ENCODE assay signal across 13 cellular contexts in genomic region chr11:36249271-36249670, GRCh38. TPM values are rescaled to one million over a fixed set of nuclear protein-coding genes. Genes with fewer than 3 reads are reported as not detected.
A peak's percentile ranks its signal among the peaks of the same experiment; 100 is the strongest.
DNase-seq lines count a peak whose midpoint lies in the region; ATAC-seq and TF ChIP-seq lines count a peak whose summit lies in the region.
"Had no signal": no experiment of that assay in that cellular context is flagged by ENCODE, and none has a peak within 500 bp of the region (broad histone marks: within the 10 kb centered on the region; RNA-seq: fewer than 3 reads in every experiment).

No MANE protein-coding gene starts in this region.

- H3K27ac ChIP-seq in colonic mucosa (no peak overlapping the region), esophagus muscularis mucosa (replicated peaks in 1 of 4) (no peak overlapping the region)
- H3K27ac ChIP-seq: left ventricle myocardium inferior had no signal

- H3K27me3 ChIP-seq in colonic mucosa: no peaks in the 10 kb centered on the region
- peaks cover 0 to 7% (median 0%) of the 10 kb centered on the region in 4 donors for H3K27me3 ChIP-seq in esophagus muscularis mucosa

- peak; percentile 77 for ATAC-seq in GM19351 (IDR thresholded peaks at IDR 0.05; ENCODE audit: unreplicated experiment)

- H3K36me3 ChIP-seq in colonic mucosa (no peaks in the 10 kb centered on the region), esophagus muscularis mucosa (no peaks in the 10 kb centered on the region)
- H3K36me3 ChIP-seq: left ventricle myocardium inferior had no signal

- intact Hi-C loops in colonic mucosa (cut with DNase I): no loop called here
- intact Hi-C loops in esophagus muscularis mucosa (cut with DNase I): no loop called here

- no peak overlapping the region for H3K4me3 ChIP-seq in epithelial cell of proximal tubule (ENCODE audit: low read depth, low read length)
- H3K4me3 ChIP-seq in retinal pigment epithelial cell (ENCODE audit: low read length): no peak overlapping the region
- no peak overlapping the region for H3K4me3 ChIP-seq in colonic mucosa
- no peak overlapping the region for H3K4me3 ChIP-seq in esophagus muscularis mucosa
- H3K4me3 ChIP-seq: left ventricle myocardium inferior had no signal

- H3K4me1 ChIP-seq in colonic mucosa (no peaks in the 10 kb centered on the region), esophagus muscularis mucosa (no peaks in the 10 kb centered on the region)
- H3K4me1 ChIP-seq: left ventricle myocardium inferior had no signal

- no peak for TF ChIP-seq POLR2A in esophagus muscularis mucosa (IDR thresholded peaks at IDR 0.05; ENCODE audit: low read depth)

- no peak overlapping the region for H3K9ac ChIP-seq in colonic mucosa (ENCODE audit: low read depth in 2 of 2, low read length in 2 of 2)

- peak; percentile 5 to 17 for DNase-seq in NOMO-1 (lab: John Stamatoyannopoulos, UW; ENCODE audit: unreplicated experiment in 2 of 2)
- DNase-seq in epithelial cell of proximal tubule (ENCODE audit: low read depth): peak; percentile 77
- peak; percentile 56 for DNase-seq in retinal pigment epithelial cell (ENCODE audit: low read depth)
- no peak for DNase-seq in anterior cingulate cortex (lab: John Stamatoyannopoulos, UW)
- no peak for DNase-seq in colonic mucosa
- no peak for DNase-seq in NCI-H510A (lab: John Stamatoyannopoulos, UW)
- DNase-seq in esophagus muscularis mucosa (ENCODE audit: extremely low spot score): no peak
- DNase-seq: dermis blood vessel endothelial cell, GF-D8, left ventricle myocardium inferior, NCI-H1092 treated with DMSO at 0.1 percent for 48 hours, substantia nigra had no signal

- no peaks in the 10 kb centered on the region for H3K9me3 ChIP-seq in colonic mucosa
- H3K9me3 ChIP-seq in esophagus muscularis mucosa: peaks cover 0 to 9% (median 6%) of the 10 kb centered on the region in 4 donors

- no peak for TF ChIP-seq CTCF in epithelial cell of proximal tubule (conservative IDR thresholded peaks at IDR 0.05; ENCODE audit: low read depth, low read length)
- TF ChIP-seq CTCF in retinal pigment epithelial cell (conservative IDR thresholded peaks at IDR 0.05; ENCODE audit: low read depth, low read length): no peak
- no peak for TF ChIP-seq CTCF in colonic mucosa (IDR thresholded peaks at IDR 0.05)
- no peak for TF ChIP-seq CTCF in esophagus muscularis mucosa (IDR thresholded peaks at IDR 0.05)

- TF ChIP-seq EP300 in esophagus muscularis mucosa (IDR thresholded peaks at IDR 0.05): no peak

- WGBS in esophagus muscularis mucosa: 57% methylated on average over 2 of the region's 2 CpGs

RNA-seq across cellular contexts. Expression of gene COMMD9, which starts 40.0 kb away (rescaled TPM):
- total RNA-seq in epithelial cell of proximal tubule: 51.8 and 56.7 TPM in 2 replicates
- total RNA-seq in colonic mucosa: 10 to 100 TPM; 40.6 to 55.9 TPM
- 10 to 100 TPM; 18.3 to 45.5 (median 27.7) TPM for total RNA-seq in esophagus muscularis mucosa

RNA-seq across cellular contexts. Expression of gene PRR5L, which starts 46.8 kb away (rescaled TPM):
- total RNA-seq in epithelial cell of proximal tubule (5.9 and 13.2 TPM in 2 replicates), colonic mucosa (100 to 1,000 TPM in 1 of 2 donors, 10 to 100 TPM in 1; 80.9 to 169 TPM), esophagus muscularis mucosa (1 to 10 TPM; 1.7 to 9.6 (median 3.1) TPM)

Comparison
In these comparisons a context has a peak if more than half of its experiments do, and no peak if none do; other contexts are left out.
1. DNase-seq: peak in NOMO-1 (2 of 2), epithelial cell of proximal tubule (single experiment) and retinal pigment epithelial cell (single experiment); none in anterior cingulate cortex (0 of 58), colonic mucosa (single experiment), NCI-H510A (single experiment) and esophagus muscularis mucosa (single experiment).